Comparison of ENCODE assay signal across 24 cellular contexts in genomic region chr4:108950158-108950915, GRCh38.
DNase-seq lines count a peak whose midpoint lies in the region; ATAC-seq and TF ChIP-seq lines count a peak whose summit lies in the region.
"Had no signal": no experiment of that assay in that cellular context is flagged by ENCODE, and none has a peak within 500 bp of the region (broad histone marks: within the 10 kb centered on the region; RNA-seq: fewer than 3 reads in every experiment).

No MANE protein-coding gene starts in this region.

- ATAC-seq in Right ventricle myocardium inferior (no peak), upper lobe of right lung (peak; percentile 29)
- ATAC-seq: PC-3, SK-N-SH treated with all-trans-retinoic acid at 6 μM for 48 hours had no signal

- H3K4me1 ChIP-seq in cardiac muscle cell (ENCODE audit: low read depth) (peaks cover 17% of the 10 kb centered on the region), upper lobe of right lung (no peaks in the 10 kb centered on the region)

- peak in 1 of 2 donors; percentile 6 for DNase-seq in cardiac muscle cell (ENCODE audit: low read depth in 1 of 2, low spot score in 1 of 2)
- no peak for DNase-seq in Right ventricle myocardium inferior (ENCODE audit: missing footprints)
- peak; percentile 71 for DNase-seq in OCI-M1 (lab: John Stamatoyannopoulos, UW)
- peak; percentile 18 for DNase-seq in fibroblast of peridontal ligament (ENCODE audit: extremely low read depth)
- no peak for DNase-seq in upper lobe of right lung
- DNase-seq in RWPE1 (ENCODE audit: low spot score): no peak
- DNase-seq in GM13976 (ENCODE audit: low spot score): no peak
- DNase-seq: 8988T; Calu3; CD8-positive, alpha-beta memory T cell; DMS153; GOT3; HCEC 1CT; Karpas-422; MG63; NCI-H1417; NCI-H1694 treated with DMSO at 0.1 percent for 48 hours; NCI-H2081 treated with DMSO at 0.1 percent for 48 hours; NCI-H446; NCI-H526 treated with DMSO at 0.1 percent for 48 hours; PC-3; SIG-M5 had no signal

- H3K9me3 ChIP-seq in cardiac muscle cell (ENCODE audit: low read depth): no peaks in the 10 kb centered on the region
- H3K9me3 ChIP-seq in upper lobe of right lung: no peaks in the 10 kb centered on the region
- H3K9me3 ChIP-seq: MG63 had no signal

- H3K4me3 ChIP-seq in cardiac muscle cell (no peak overlapping the region), upper lobe of right lung (no peak overlapping the region)
- H3K4me3 ChIP-seq: MG63 had no signal

- POLR2A ChIA-PET in RWPE1 (lab: Yijun Ruan, JAX; ENCODE audit: low non-redundant PET): no interaction called here

- intact Hi-C loops in Right ventricle myocardium inferior (cut with DNase I) (no loop called here), upper lobe of right lung (cut with DNase I) (no loop called here)

- H3K27me3 ChIP-seq in cardiac muscle cell: no peaks in the 10 kb centered on the region
- H3K27me3 ChIP-seq in upper lobe of right lung: no peaks in the 10 kb centered on the region
- H3K27me3 ChIP-seq: MG63 had no signal

- in situ Hi-C loops in GM13976 (cut with MboI; ENCODE audit: low sequenced_read_pairs, unreplicated experiment): no loop called here

- no peak for TF ChIP-seq CTCF in cardiac muscle cell (IDR thresholded peaks at IDR 0.05; ENCODE audit: low read depth, low read length)
- TF ChIP-seq CTCF in upper lobe of right lung (IDR thresholded peaks at IDR 0.05): no peak
- no peak for TF ChIP-seq CTCF in RWPE1 (conservative IDR thresholded peaks at IDR 0.05; ENCODE audit: low read depth)
- no peak for TF ChIP-seq CTCF in GM13976 (IDR thresholded peaks at IDR 0.05; ENCODE audit: borderline replicate concordance, control extremely low read depth, extremely low read depth, insufficient read depth, missing control alignments)

- H3K36me3 ChIP-seq in cardiac muscle cell (no peaks in the 10 kb centered on the region), upper lobe of right lung (no peaks in the 10 kb centered on the region)
- H3K36me3 ChIP-seq: MG63 had no signal

- H3K27ac ChIP-seq in cardiac muscle cell: peak overlapping the region; percentile 17
- H3K27ac ChIP-seq in upper lobe of right lung: no peak overlapping the region
- H3K27ac ChIP-seq in RWPE1: no peak overlapping the region
- H3K27ac ChIP-seq: C4-2B had no signal

- CTCF ChIA-PET in RWPE1 (lab: Yijun Ruan, JAX): no interaction called here

Comparison
In these comparisons a context has a peak if more than half of its experiments do, and no peak if none do; other contexts are left out.
1. DNase-seq: peak in OCI-M1 (single experiment) and fibroblast of peridontal ligament (single experiment); none in Right ventricle myocardium inferior (single experiment), upper lobe of right lung (single experiment), RWPE1 (single experiment) and GM13976 (single experiment).